8 cellular contexts compared by ENCODE assay signal in the genomic region with DNA sequence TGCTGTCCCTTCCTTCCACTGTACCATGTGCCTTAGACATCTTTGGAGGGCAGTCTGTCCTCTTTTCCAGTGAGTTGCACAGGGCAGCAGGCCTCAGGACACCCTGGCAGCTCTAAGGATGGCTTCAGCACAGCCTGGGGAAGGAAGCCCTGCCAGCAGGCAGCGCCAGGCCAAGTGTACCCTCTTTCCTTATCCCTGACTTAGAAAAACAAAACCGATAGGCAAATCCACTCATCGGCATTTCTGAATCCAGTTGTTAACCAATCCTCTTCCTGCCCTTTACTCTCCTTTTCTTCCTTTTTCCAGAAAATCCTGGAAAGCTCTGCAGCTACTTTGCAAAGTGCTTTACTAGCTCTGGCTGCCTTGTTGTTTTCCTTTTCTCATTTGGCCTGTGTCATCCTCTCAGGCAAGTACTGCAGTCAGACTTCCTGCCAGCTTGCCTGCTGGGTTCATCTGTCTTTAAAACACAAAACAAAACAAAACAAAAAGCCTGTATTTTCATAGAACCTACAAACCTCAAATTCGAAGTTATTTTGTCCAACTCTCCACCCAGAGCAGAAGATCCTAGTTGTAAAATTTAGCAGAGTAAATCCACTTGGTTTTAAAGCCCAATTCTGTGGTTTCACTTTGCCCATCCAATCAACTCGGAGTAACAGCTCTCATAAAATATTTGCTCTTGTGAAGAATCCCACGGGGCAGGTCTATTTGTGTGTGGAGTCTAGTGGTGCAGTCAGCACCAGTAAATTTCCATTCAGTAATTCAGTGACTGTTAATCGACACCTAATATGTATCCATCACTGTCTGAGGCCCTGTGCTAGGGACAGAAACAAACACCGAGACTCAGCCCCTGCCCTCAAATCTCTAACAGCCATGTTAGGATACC. TPM values are rescaled to one million over a fixed set of nuclear protein-coding genes. Genes with fewer than 3 reads are reported as not detected.
DNase-seq lines count a peak whose midpoint lies in the region; ATAC-seq, FAIRE-seq and TF ChIP-seq lines count a peak whose summit lies in the region.

No MANE protein-coding gene starts in this region.

- 8% methylated on average over 8 of the region's 8 CpGs for WGBS in esophagus muscularis mucosa

- H3K4me1 ChIP-seq in A673 (ENCODE audit: insufficient read depth, low read length, poor library complexity, severe bottlenecking) (peaks cover 28% of the 10 kb centered on the region), esophagus muscularis mucosa (peaks cover 47 to 57% (median 55%) of the 10 kb centered on the region in 4 donors)

- DNase-seq in A673 (ENCODE audit: low spot score) (peak; percentile 91), GM12892 (ENCODE audit: insufficient read length) (no peak), NCI-H2029 treated with DMSO at 0.1 percent for 48 hours (lab: John Stamatoyannopoulos, UW) (peak; percentile 77), esophagus muscularis mucosa (ENCODE audit: extremely low spot score) (no peak), NCI-H226 (no peak)
- DNase-seq in activated CD4-positive, alpha-beta memory T cell treated with anti-CD3 and anti-CD28 coated beads for 36 hours = peak; percentile 53
- no peak for DNase-seq in natural killer cell treated with Interleukin-12 subunit alpha and Interleukin-12 subunit beta and Interleukin-15 and Interleukin-18, amount 100 ng/mL, for 72 hours (ENCODE audit: low spot score)

- H3K27me3 ChIP-seq in A673 (replicated peaks; ENCODE audit: insufficient read depth, low read depth, low read length, poor library complexity) = no peaks in the 10 kb centered on the region
- H3K27me3 ChIP-seq in esophagus muscularis mucosa = no peaks in the 10 kb centered on the region

- H3K4me3 ChIP-seq in A673 (ENCODE audit: low read depth, low read length, poor library complexity, severe bottlenecking) (peak overlapping the region; percentile 41), esophagus muscularis mucosa (peak overlapping the region; percentile 38 to 47 (median 45))

- H3K27ac ChIP-seq in A673 (ENCODE audit: low read depth, low read length, poor library complexity, severe bottlenecking) = peak overlapping the region; percentile 93
- H3K27ac ChIP-seq in esophagus muscularis mucosa (replicated peaks in 1 of 4) = peak overlapping the region; percentile 84 to 92 (median 86)

- BruUV-seq in A673 (replicated peaks; lab: Mats Ljungman, UMichigan) = TSS peak; percentile 93

- peak; percentile 53 for ATAC-seq in HG02938 (IDR thresholded peaks at IDR 0.05; ENCODE audit: unreplicated experiment)
- peak; percentile 52 to 55 for ATAC-seq in natural killer cell treated with Interleukin-12 subunit alpha and Interleukin-12 subunit beta and Interleukin-15 and Interleukin-18, amount 100 ng/mL, for 72 hours

- TF ChIP-seq CTCF in A673 (conservative IDR thresholded peaks at IDR 0.05; ENCODE audit: low read depth, low read length) (no peak), esophagus muscularis mucosa (IDR thresholded peaks at IDR 0.05) (no peak)

- TF ChIP-seq EP300 in esophagus muscularis mucosa (IDR thresholded peaks at IDR 0.05) = no peak

- H3K9me3 Mint-ChIP-seq in activated CD4-positive, alpha-beta memory T cell treated with anti-CD3 and anti-CD28 coated beads for 36 hours = no peaks in the 10 kb centered on the region
- H3K9me3 Mint-ChIP-seq in natural killer cell treated with Interleukin-12 subunit alpha and Interleukin-12 subunit beta and Interleukin-15 and Interleukin-18, amount 100 ng/mL, for 72 hours = no peaks in the 10 kb centered on the region

- H3K27me3 Mint-ChIP-seq in activated CD4-positive, alpha-beta memory T cell treated with anti-CD3 and anti-CD28 coated beads for 36 hours = no peaks in the 10 kb centered on the region
- H3K27me3 Mint-ChIP-seq in natural killer cell treated with Interleukin-12 subunit alpha and Interleukin-12 subunit beta and Interleukin-15 and Interleukin-18, amount 100 ng/mL, for 72 hours = no peaks in the 10 kb centered on the region

- H3K9me3 ChIP-seq in A673 (ENCODE audit: low read depth, low read length, poor library complexity, severe bottlenecking) = no peaks in the 10 kb centered on the region
- H3K9me3 ChIP-seq in esophagus muscularis mucosa = no peaks in the 10 kb centered on the region

- peak overlapping the region; percentile 94 for H3K4me3 Mint-ChIP-seq in activated CD4-positive, alpha-beta memory T cell treated with anti-CD3 and anti-CD28 coated beads for 36 hours
- peak overlapping the region; percentile 94 for H3K4me3 Mint-ChIP-seq in natural killer cell treated with Interleukin-12 subunit alpha and Interleukin-12 subunit beta and Interleukin-15 and Interleukin-18, amount 100 ng/mL, for 72 hours

- peaks cover 75% of the 10 kb centered on the region for H3K4me1 Mint-ChIP-seq in activated CD4-positive, alpha-beta memory T cell treated with anti-CD3 and anti-CD28 coated beads for 36 hours (ENCODE audit: low read depth)
- peaks cover 61 to 62% of the 10 kb centered on the region in 2 donors for H3K4me1 Mint-ChIP-seq in natural killer cell treated with Interleukin-12 subunit alpha and Interleukin-12 subunit beta and Interleukin-15 and Interleukin-18, amount 100 ng/mL, for 72 hours (ENCODE audit: low read depth in 2 of 2)

- POLR2A ChIA-PET in A673 (lab: Charles Lee; ENCODE audit: low non-redundant PET) = interaction anchor here (1.5 kb wide), 1 partner anchor 8 kb away, joined by 7 read pairs; no protein-coding TSS in a partner anchor
- POLR2A ChIA-PET in activated CD4-positive, alpha-beta memory T cell treated with anti-CD3 and anti-CD28 coated beads for 36 hours (lab: Charles Lee) = interaction anchor here (1.3 to 6.7 kb wide), 12 partner anchors 8 to 218 kb away, joined by 4 to 135 read pairs (median 12); partner anchors contain the start of genes C2orf42, MXD1, PCBP1 and PCYOX1

- peak; percentile 53 for FAIRE-seq in GM12892 (lab: Jason Lieb, UNC)

- CTCF ChIA-PET in A673 (lab: Charles Lee) = interaction anchor here (0.6 to 1.1 kb wide), 2 partner anchors 8 to 35 kb away, joined by 4 read pairs; no protein-coding TSS in a partner anchor
- CTCF ChIA-PET in activated CD4-positive, alpha-beta memory T cell treated with anti-CD3 and anti-CD28 coated beads for 36 hours (lab: Charles Lee) = interaction anchor here (0.6 to 5.2 kb wide), 10 partner anchors 8 to 220 kb away, joined by 3 to 32 read pairs (median 8); partner anchors contain the start of gene MXD1

- H3K36me3 ChIP-seq in A673 (ENCODE audit: insufficient read depth, low read length, poor library complexity, severe bottlenecking) = no peaks in the 10 kb centered on the region
- no peaks in the 10 kb centered on the region for H3K36me3 ChIP-seq in esophagus muscularis mucosa

- intact Hi-C loops in A673 (cut with micrococcal nuclease; ENCODE audit: unreplicated experiment) = no loop called here
- intact Hi-C loops in activated CD4-positive, alpha-beta memory T cell treated with anti-CD3 and anti-CD28 coated beads for 36 hours (cut with micrococcal nuclease) = loop anchor here (1.0 to 10.0 kb wide), 5 partner anchors 8 to 488 kb away; partner anchors contain the start of gene AAK1
- intact Hi-C loops in esophagus muscularis mucosa (cut with DNase I) = no loop called here

- H3K36me3 Mint-ChIP-seq in activated CD4-positive, alpha-beta memory T cell treated with anti-CD3 and anti-CD28 coated beads for 36 hours = peaks cover 1% of the 10 kb centered on the region
- no peaks in the 10 kb centered on the region for H3K36me3 Mint-ChIP-seq in natural killer cell treated with Interleukin-12 subunit alpha and Interleukin-12 subunit beta and Interleukin-15 and Interleukin-18, amount 100 ng/mL, for 72 hours

- peak overlapping the region; percentile 100 for H3K27ac Mint-ChIP-seq in activated CD4-positive, alpha-beta memory T cell treated with anti-CD3 and anti-CD28 coated beads for 36 hours
- H3K27ac Mint-ChIP-seq in natural killer cell treated with Interleukin-12 subunit alpha and Interleukin-12 subunit beta and Interleukin-15 and Interleukin-18, amount 100 ng/mL, for 72 hours = peak overlapping the region; percentile 99 to 100

- TF ChIP-seq POLR2A in GM12892 (IDR thresholded peaks at IDR 0.05; ENCODE audit: low read depth, low read length) = no peak
- no peak for TF ChIP-seq POLR2A in esophagus muscularis mucosa (IDR thresholded peaks at IDR 0.05; ENCODE audit: low read depth)

RNA-seq across cellular contexts. Expression of gene PCBP1, which starts 45.2 kb away (rescaled TPM):
- 343 and 350 TPM in 2 replicates for total RNA-seq in A673 (2021)
- polyA plus RNA-seq in GM12892 (2012; ENCODE audit: missing spikeins) = 146 TPM
- total RNA-seq in activated CD4-positive, alpha-beta memory T cell treated with anti-CD3 and anti-CD28 coated beads for 36 hours = 100 to 1,000 TPM; 444 to 449 TPM
- 100 to 1,000 TPM; 156 to 220 (median 189) TPM for total RNA-seq in esophagus muscularis mucosa
- 100 to 1,000 TPM; 357 to 363 TPM for total RNA-seq in natural killer cell treated with Interleukin-12 subunit alpha and Interleukin-12 subunit beta and Interleukin-15 and Interleukin-18, amount 100 ng/mL, for 72 hours

RNA-seq across cellular contexts. Expression of gene C2orf42, which starts 58.3 kb away (rescaled TPM):
- total RNA-seq in A673 (2021) (15.3 and 17.0 TPM in 2 replicates), esophagus muscularis mucosa (10 to 100 TPM; 15.4 to 20.9 (median 17.9) TPM)
- 7.4 TPM for polyA plus RNA-seq in GM12892 (2012; ENCODE audit: missing spikeins)
- total RNA-seq in activated CD4-positive, alpha-beta memory T cell treated with anti-CD3 and anti-CD28 coated beads for 36 hours = 10 to 100 TPM; 23.5 to 23.9 TPM
- 10 to 100 TPM; 24.3 to 26.1 TPM for total RNA-seq in natural killer cell treated with Interleukin-12 subunit alpha and Interleukin-12 subunit beta and Interleukin-15 and Interleukin-18, amount 100 ng/mL, for 72 hours

Comparison
In these comparisons a context has a peak if more than half of its experiments do, and no peak if none do; other contexts are left out.
1. DNase-seq: peak in A673 (single experiment), NCI-H2029 treated with DMSO at 0.1 percent for 48 hours (single experiment) and activated CD4-positive, alpha-beta memory T cell treated with anti-CD3 and anti-CD28 coated beads for 36 hours (single experiment); none in GM12892 (single experiment), esophagus muscularis mucosa (single experiment), natural killer cell treated with Interleukin-12 subunit alpha and Interleukin-12 subunit beta and Interleukin-15 and Interleukin-18, amount 100 ng/mL, for 72 hours (single experiment) and NCI-H226 (single experiment).